Comparison of ENCODE assay signal across 1 cellular context in genomic region chr16:25257956-25258855, GRCh38.
A peak's percentile ranks its signal among the peaks of the same experiment; 100 is the strongest.
TF ChIP-seq lines count a peak whose summit lies in the region.

No MANE protein-coding gene starts in this region.

TF ChIP-seq in GM12878, 131 proteins besides CTCF, POLR2A, EP300 and RAD21 (continued from another document):
- peak; percentile 83; the same call in 1 of the 2 replicates for TF ChIP-seq TAF1 (IDR thresholded peaks at IDR 0.05; ENCODE audit: borderline replicate concordance, low read depth, low read length)
- no peak for TF ChIP-seq RCOR1 (conservative IDR thresholded peaks at IDR 0.05; ENCODE audit: low read depth, low read length)
- TF ChIP-seq POU2F2 (IDR thresholded peaks at IDR 0.05; ENCODE audit: borderline replicate concordance, low read depth, low read length) = peak; percentile 41; the same call in 2 of the 3 replicates
- peak; percentile 63 for TF ChIP-seq IRF5 (IDR thresholded peaks at IDR 0.05; ENCODE audit: borderline replicate concordance)
- TF ChIP-seq TCF7 (IDR thresholded peaks at IDR 0.05; ENCODE audit: borderline replicate concordance) = no peak
- TF ChIP-seq TCF3 (IDR thresholded peaks at IDR 0.05; ENCODE audit: borderline replicate concordance, insufficient read depth, low read depth, low read length) = 0 out of 2 replicates have a peak, but pooled peaks have one; percentile 45
- TF ChIP-seq PAX5 (IDR thresholded peaks at IDR 0.05; ENCODE audit: borderline replicate concordance, low read depth, low read length) = no peak; the same call in 1 of the 2 replicates
- no peak for TF ChIP-seq MYC (IDR thresholded peaks at IDR 0.05; ENCODE audit: insufficient read depth, insufficient read length, insufficient replicate concordance, low read length, severe bottlenecking)
- peak; percentile 20; the same call in 1 of the 2 replicates for TF ChIP-seq HDGF (IDR thresholded peaks at IDR 0.05)
- no peak for TF ChIP-seq ZZZ3 (IDR thresholded peaks at IDR 0.05; ENCODE audit: control insufficient read depth, insufficient read length, low read depth)
- peak; percentile 55 for TF ChIP-seq ZBTB40 (IDR thresholded peaks at IDR 0.05; ENCODE audit: borderline replicate concordance)
- no peak; the same call in 1 of the 2 replicates for TF ChIP-seq STAT1 (conservative IDR thresholded peaks at IDR 0.05)
- TF ChIP-seq SPI1 (IDR thresholded peaks at IDR 0.05; ENCODE audit: borderline replicate concordance, insufficient read depth, low read depth, low read length) = peak; percentile 61; the same call in 1 of the 2 replicates
- TF ChIP-seq ZNF217 (IDR thresholded peaks at IDR 0.05) = peak; percentile 81; the same call in 1 of the 2 replicates
- no peak for TF ChIP-seq YBX1 (IDR thresholded peaks at IDR 0.05)
- TF ChIP-seq BRCA1 (IDR thresholded peaks at IDR 0.05; ENCODE audit: low read depth, low read length) = peak; percentile 72
